In the genomic region with DNA sequence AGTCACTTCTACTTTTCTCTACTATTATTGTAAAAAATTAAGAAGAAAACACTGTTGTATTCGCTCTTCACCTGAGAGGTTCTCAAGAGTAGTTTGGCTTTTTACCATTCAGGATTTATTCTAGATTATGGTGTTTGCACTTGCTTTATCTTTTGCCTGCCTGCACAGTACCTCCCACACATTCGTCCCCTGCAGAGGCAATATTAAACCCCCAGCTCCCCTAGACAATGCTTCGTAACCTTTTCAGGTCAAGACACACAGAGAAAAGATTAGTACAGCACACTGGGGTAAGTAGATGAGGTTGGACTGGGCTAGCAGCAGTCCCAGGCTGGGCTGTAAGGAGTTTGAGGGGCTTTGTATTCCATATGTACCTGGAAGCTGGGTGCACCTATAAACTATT, we compare ENCODE assay signal across 15 cellular contexts.
DNase-seq lines count a peak whose midpoint lies in the region; ATAC-seq, FAIRE-seq and TF ChIP-seq lines count a peak whose summit lies in the region.
"Had no signal": no experiment of that assay in that cellular context is flagged by ENCODE, and none has a peak within 500 bp of the region (broad histone marks: within the 10 kb centered on the region; RNA-seq: fewer than 3 reads in every experiment).

No MANE protein-coding gene starts in this region.

- no peak overlapping the region for H3K9ac ChIP-seq in keratinocyte (ENCODE audit: control insufficient read depth, extremely low read depth, insufficient read depth, low read length)

- H3K9me1 ChIP-seq in keratinocyte (ENCODE audit: control insufficient read depth, extremely low read depth, insufficient read depth, low read length) = peaks cover 3% of the 10 kb centered on the region

- peaks cover 87% of the 10 kb centered on the region for H3K4me1 Mint-ChIP-seq in activated naive CD8-positive, alpha-beta T cell (ENCODE audit: low read depth)
- H3K4me1 Mint-ChIP-seq in activated naive CD8-positive, alpha-beta T cell treated with anti-CD3 and anti-CD28 coated beads for 36 hours = peaks cover 80% of the 10 kb centered on the region
- peaks cover 77% of the 10 kb centered on the region for H3K4me1 Mint-ChIP-seq in stimulated activated effector memory CD8-positive, alpha-beta T cell treated with anti-CD3 and anti-CD28 coated beads, Interleukin-12 subunit alpha, Interleukin-12 subunit beta, amount 100 ng/mL, for 72 hours

- CTCF ChIA-PET in RWPE1 (lab: Yijun Ruan, JAX) = no interaction called here

- H3K36me3 Mint-ChIP-seq in activated naive CD8-positive, alpha-beta T cell = peaks cover 9% of the 10 kb centered on the region
- H3K36me3 Mint-ChIP-seq in activated naive CD8-positive, alpha-beta T cell treated with anti-CD3 and anti-CD28 coated beads for 36 hours = peaks cover 32% of the 10 kb centered on the region
- H3K36me3 Mint-ChIP-seq in stimulated activated effector memory CD8-positive, alpha-beta T cell treated with anti-CD3 and anti-CD28 coated beads, Interleukin-12 subunit alpha, Interleukin-12 subunit beta, amount 100 ng/mL, for 72 hours = peaks cover 11% of the 10 kb centered on the region

- peak overlapping the region; percentile 87 for H3K27ac ChIP-seq in RWPE1
- peak overlapping the region; percentile 56 for H3K27ac ChIP-seq in keratinocyte (ENCODE audit: control insufficient read depth, insufficient read depth, low read length)
- H3K27ac ChIP-seq in transverse colon = no peak overlapping the region

- no peaks in the 10 kb centered on the region for H3K27me3 Mint-ChIP-seq in activated naive CD8-positive, alpha-beta T cell
- H3K27me3 Mint-ChIP-seq in activated naive CD8-positive, alpha-beta T cell treated with anti-CD3 and anti-CD28 coated beads for 36 hours = no peaks in the 10 kb centered on the region

- H3K4me3 Mint-ChIP-seq in activated naive CD8-positive, alpha-beta T cell = peak overlapping the region; percentile 40
- H3K4me3 Mint-ChIP-seq in activated naive CD8-positive, alpha-beta T cell treated with anti-CD3 and anti-CD28 coated beads for 36 hours = no peak overlapping the region
- H3K4me3 Mint-ChIP-seq in stimulated activated effector memory CD8-positive, alpha-beta T cell treated with anti-CD3 and anti-CD28 coated beads, Interleukin-12 subunit alpha, Interleukin-12 subunit beta, amount 100 ng/mL, for 72 hours = no peak overlapping the region

- intact Hi-C loops in transverse colon (cut with DNase I; ENCODE audit: low total_unique reads) = no loop called here

- no peak for FAIRE-seq in keratinocyte (lab: Jason Lieb, UNC)
- FAIRE-seq: bronchial epithelial cell had no signal

- no peaks in the 10 kb centered on the region for H3K9me3 Mint-ChIP-seq in activated naive CD8-positive, alpha-beta T cell (ENCODE audit: low read depth)
- no peaks in the 10 kb centered on the region for H3K9me3 Mint-ChIP-seq in activated naive CD8-positive, alpha-beta T cell treated with anti-CD3 and anti-CD28 coated beads for 36 hours
- no peaks in the 10 kb centered on the region for H3K9me3 Mint-ChIP-seq in stimulated activated effector memory CD8-positive, alpha-beta T cell treated with anti-CD3 and anti-CD28 coated beads, Interleukin-12 subunit alpha, Interleukin-12 subunit beta, amount 100 ng/mL, for 72 hours

- H2AFZ ChIP-seq in keratinocyte (ENCODE audit: control insufficient read depth, low read length) = no peak overlapping the region

- peaks cover 3 to 5% of the 10 kb centered on the region in 2 experiments for H3K36me3 ChIP-seq in keratinocyte (ENCODE audit: control insufficient read depth in 2 of 2, extremely low read depth in 1 of 2, insufficient read depth in 2 of 2, low read length in 2 of 2)
- H3K36me3 ChIP-seq in transverse colon = no peaks in the 10 kb centered on the region

- H4K20me1 ChIP-seq in keratinocyte (ENCODE audit: control insufficient read depth, extremely low read depth, insufficient read depth, low read length) = no peaks in the 10 kb centered on the region

- TF ChIP-seq EP300 in transverse colon (IDR thresholded peaks at IDR 0.05; ENCODE audit: low read depth) = no peak

- TF ChIP-seq POLR2A in transverse colon (IDR thresholded peaks at IDR 0.05) = no peak

- peak overlapping the region; percentile 90 for H3K27ac Mint-ChIP-seq in activated naive CD8-positive, alpha-beta T cell
- H3K27ac Mint-ChIP-seq in activated naive CD8-positive, alpha-beta T cell treated with anti-CD3 and anti-CD28 coated beads for 36 hours = no peak overlapping the region
- peak overlapping the region; percentile 39 for H3K27ac Mint-ChIP-seq in stimulated activated effector memory CD8-positive, alpha-beta T cell treated with anti-CD3 and anti-CD28 coated beads, Interleukin-12 subunit alpha, Interleukin-12 subunit beta, amount 100 ng/mL, for 72 hours

- H3K4me3 ChIP-seq in keratinocyte (ENCODE audit: control insufficient read depth in 2 of 3, extremely low read depth in 1 of 3, insufficient read depth in 2 of 3, low read depth in 1 of 3, low read length in 3 of 3) = no peak overlapping the region
- no peak overlapping the region for H3K4me3 ChIP-seq in transverse colon

- in situ Hi-C loops in transverse colon (cut with MboI; ENCODE audit: low pct_ligation_motif_present in 1 of 4, low pct_unique_long_range_greater_than_20kb in 1 of 4, low sequenced_read_pairs in 3 of 4) = no loop called here

- no peak overlapping the region for H3K4me2 ChIP-seq in keratinocyte (ENCODE audit: control insufficient read depth, extremely low read depth, insufficient read depth, low read depth, low read length)

- dilution Hi-C loops in keratinocyte (cut with MboI; ENCODE audit: extremely low pct_ligation_motif_present, low sequenced_read_pairs) = no loop called here

- H3K79me2 ChIP-seq in keratinocyte (ENCODE audit: control insufficient read depth, insufficient read depth, low read length) = peaks cover 30% of the 10 kb centered on the region

- TF ChIP-seq CTCF in RWPE1 (conservative IDR thresholded peaks at IDR 0.05; ENCODE audit: low read depth) (no peak), keratinocyte (optimal IDR thresholded peaks at IDR 0.05 in 1 of 3, IDR thresholded peaks at IDR 0.05 in 1 of 3, conservative IDR thresholded peaks at IDR 0.05 in 1 of 3; ENCODE audit: extremely low read depth in 1 of 3, insufficient read depth in 2 of 3, low read length in 3 of 3) (no peak), transverse colon (IDR thresholded peaks at IDR 0.05) (no peak)

- 83 to 88% methylated on average over 3 of the region's 3 CpGs for WGBS in transverse colon (ENCODE audit: low coverage in 1 of 2), 2 donors

- no peak for DNase-seq in activated naive CD8-positive, alpha-beta T cell treated with anti-CD3 and anti-CD28 coated beads for 36 hours
- DNase-seq in RWPE1 (ENCODE audit: low spot score) = no peak
- no peak for DNase-seq in keratinocyte (ENCODE audit: low read depth, low spot score)
- no peak for DNase-seq in stimulated activated effector memory CD8-positive, alpha-beta T cell treated with anti-CD3 and anti-CD28 coated beads, Interleukin-12 subunit alpha, Interleukin-12 subunit beta, amount 100 ng/mL, for 72 hours (ENCODE audit: low spot score in 2 of 2)
- no peak for DNase-seq in KG1 (lab: John Stamatoyannopoulos, UW)
- DNase-seq in SHP77 (lab: John Stamatoyannopoulos, UW) = no peak
- no peak for DNase-seq in transverse colon
- DNase-seq: activated CD4-positive, alpha-beta T cell treated with anti-CD3 and anti-CD28 coated beads, Interleukin-2, amount 50 U/mL, for 48 hours; HCEC 1CT; MV-4-11; NCI-H2081 treated with DMSO at 0.1 percent for 48 hours; NCI-H774; posterior cingulate gyrus had no signal

- POLR2A ChIA-PET in RWPE1 (lab: Yijun Ruan, JAX; ENCODE audit: low non-redundant PET) = no interaction called here

- H3K4me1 ChIP-seq in keratinocyte (ENCODE audit: control insufficient read depth, extremely low read depth, insufficient read depth, low read length) (peaks cover 49% of the 10 kb centered on the region), transverse colon (peaks cover 8 to 36% (median 15%) of the 10 kb centered on the region in 4 donors)

- H3K9me3 ChIP-seq in keratinocyte (ENCODE audit: control insufficient read depth, low read depth, low read length) = no peaks in the 10 kb centered on the region
- no peaks in the 10 kb centered on the region for H3K9me3 ChIP-seq in transverse colon

- no peaks in the 10 kb centered on the region for H3K27me3 ChIP-seq in keratinocyte (ENCODE audit: control insufficient read depth, extremely low read depth, insufficient read depth, low read length)
- no peaks in the 10 kb centered on the region for H3K27me3 ChIP-seq in transverse colon

- ATAC-seq in stimulated activated effector memory CD8-positive, alpha-beta T cell treated with anti-CD3 and anti-CD28 coated beads, Interleukin-12 subunit alpha, Interleukin-12 subunit beta, amount 100 ng/mL, for 72 hours = no peak

Comparison
In these comparisons a context has a peak if more than half of its experiments do, and no peak if none do; other contexts are left out.
1. H3K27ac ChIP-seq: peak in RWPE1 (single experiment) and keratinocyte (single experiment); none in transverse colon (0 of 4).